In the genomic region with DNA sequence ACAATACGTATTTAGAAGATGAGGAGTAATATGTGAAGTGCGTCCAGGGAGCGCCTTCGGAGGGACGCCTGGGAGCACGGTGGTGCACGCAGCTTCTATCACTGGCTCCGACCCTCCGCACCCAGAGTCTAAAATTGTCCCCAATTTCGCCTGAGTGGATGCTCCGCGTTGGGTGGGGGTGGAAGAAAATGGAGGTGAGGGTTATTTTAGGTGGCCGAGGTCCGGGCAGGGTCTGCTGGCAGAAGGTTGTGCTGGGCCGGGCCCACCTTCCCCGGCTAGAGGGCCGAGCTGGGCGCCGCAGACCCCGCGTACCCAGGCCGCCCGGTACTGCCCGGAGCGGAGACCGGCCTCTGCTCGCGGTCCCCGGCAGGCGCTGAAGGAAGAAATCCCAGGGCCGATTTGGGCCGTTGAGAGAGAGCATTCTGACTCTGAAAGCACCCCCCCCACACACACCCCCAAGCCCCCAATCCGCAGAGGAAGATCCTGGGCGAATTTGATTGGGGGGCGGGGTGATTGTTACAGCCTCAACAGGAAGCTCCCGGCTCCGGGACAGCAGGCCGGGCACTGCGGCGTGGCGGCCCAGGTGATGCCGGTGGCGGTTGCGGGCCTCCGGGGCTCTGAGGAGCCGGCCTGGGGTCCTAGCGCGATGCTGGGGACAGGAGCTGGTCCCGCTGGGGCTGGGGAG, we compare ENCODE assay signal across 8 cellular contexts. TPM values are rescaled to one million over a fixed set of nuclear protein-coding genes. Genes with fewer than 3 reads are reported as not detected.
DNase-seq lines count a peak whose midpoint lies in the region; TF ChIP-seq lines count a peak whose summit lies in the region.

No MANE protein-coding gene starts in this region.

- H3K4me3 ChIP-seq in H7 (ENCODE audit: insufficient read depth, low read depth, low read length), result peak overlapping the region; percentile 64; the same call in 1 of the 2 replicates
- H3K4me3 ChIP-seq in SK-N-MC, result peak overlapping the region; percentile 89
- peak overlapping the region; percentile 57 to 86 (median 74) for H3K4me3 ChIP-seq in fibroblast of lung (replicated peaks in 1 of 4; ENCODE audit: control extremely low read depth in 1 of 4, insufficient read depth in 1 of 4, low read depth in 3 of 4, low read length in 4 of 4)
- peak overlapping the region; percentile 26 for H3K4me3 ChIP-seq in trophoblast cell (ENCODE audit: low read depth, low read length)

- H4K91ac ChIP-seq in trophoblast cell (ENCODE audit: low read depth, low read length), result peak overlapping the region; percentile 41

- peak overlapping the region; percentile 23 for H2BK120ac ChIP-seq in trophoblast cell (ENCODE audit: insufficient read depth, low read length, poor library complexity)

- peaks cover 35% of the 10 kb centered on the region for H3K79me1 ChIP-seq in trophoblast cell (ENCODE audit: low read length)

- peaks cover 56% of the 10 kb centered on the region; the same call in 1 of the 2 replicates for H3K27me3 ChIP-seq in H7 (ENCODE audit: control insufficient read depth, insufficient read depth, low read length)
- no peaks in the 10 kb centered on the region for H3K27me3 ChIP-seq in fibroblast of lung (ENCODE audit: control insufficient read depth, insufficient read depth, low read length)
- H3K27me3 ChIP-seq in trophoblast cell (ENCODE audit: insufficient read depth, low read length), result peaks cover 17% of the 10 kb centered on the region

- no CpG with 5 or more reads among the region's 49 CpGs for WGBS in trophoblast cell (ENCODE audit: extremely low coverage, insufficient coverage, insufficient read length)

- H3K36me3 ChIP-seq in H7 (replicated peaks; ENCODE audit: control insufficient read depth, insufficient read depth, low read length), result no peaks in the 10 kb centered on the region
- H3K36me3 ChIP-seq in SK-N-MC (ENCODE audit: insufficient read depth, low read length), result peaks cover 27% of the 10 kb centered on the region
- no peaks in the 10 kb centered on the region for H3K36me3 ChIP-seq in fibroblast of lung (ENCODE audit: control insufficient read depth, insufficient read depth, low read length)
- H3K36me3 ChIP-seq in trophoblast cell (ENCODE audit: control insufficient read depth in 1 of 2, insufficient read depth in 2 of 2, low read length in 2 of 2), result no peaks in the 10 kb centered on the region

- no peak overlapping the region for H4K12ac ChIP-seq in trophoblast cell (ENCODE audit: low read depth, low read length)

- H3K4ac ChIP-seq in trophoblast cell (ENCODE audit: low read depth, low read length), result no peak overlapping the region

- H3K14ac ChIP-seq in trophoblast cell (ENCODE audit: low read length), result peak overlapping the region; percentile 5

- H2BK5ac ChIP-seq in trophoblast cell (ENCODE audit: low read depth, low read length, poor library complexity), result no peak overlapping the region

- no peak overlapping the region for H3K23ac ChIP-seq in trophoblast cell (ENCODE audit: low read length)

- no peak for TF ChIP-seq CTCF in fibroblast of lung (conservative IDR thresholded peaks at IDR 0.05 in 1 of 2, IDR thresholded peaks at IDR 0.05 in 1 of 2; ENCODE audit: low read depth in 1 of 2, low read length in 2 of 2)
- TF ChIP-seq CTCF in GM10266 (IDR thresholded peaks at IDR 0.05; ENCODE audit: control insufficient read depth, insufficient read depth, low read depth, missing control alignments), result no peak

- peak overlapping the region; percentile 61 for H2AK5ac ChIP-seq in trophoblast cell (ENCODE audit: low read length)

- peak overlapping the region; percentile 82 for H3K18ac ChIP-seq in trophoblast cell (ENCODE audit: low read length)

- peak overlapping the region; percentile 96 for H3K4me2 ChIP-seq in fibroblast of lung (ENCODE audit: extremely low read depth, insufficient read depth, low read length)
- H3K4me2 ChIP-seq in trophoblast cell (ENCODE audit: low read length), result peak overlapping the region; percentile 82

- H3K9me3 ChIP-seq in SK-N-MC (ENCODE audit: low read depth, low read length) (no peaks in the 10 kb centered on the region), fibroblast of lung (ENCODE audit: control insufficient read depth, insufficient read depth, low read depth, low read length) (no peaks in the 10 kb centered on the region), trophoblast cell (ENCODE audit: insufficient read depth, low read depth, low read length) (peaks cover 6% of the 10 kb centered on the region)

- H2AFZ ChIP-seq in fibroblast of lung (ENCODE audit: low read length), result no peak overlapping the region
- H2AFZ ChIP-seq in trophoblast cell (ENCODE audit: insufficient read depth, low read length, poor library complexity), result peak overlapping the region; percentile 49

- peak overlapping the region; percentile 98 for H3K27ac ChIP-seq in SK-N-MC
- H3K27ac ChIP-seq in fibroblast of lung (ENCODE audit: insufficient read depth, low read length), result peak overlapping the region; percentile 95
- H3K27ac ChIP-seq in trophoblast cell (ENCODE audit: low read depth, low read length), result no peak overlapping the region

- POLR2A ChIA-PET in HEK293T (lab: Yijun Ruan, JAX), result interaction anchor here (0.9 to 2.8 kb wide), 9 partner anchors 21 to 112 kb away, joined by 3 to 13 read pairs (median 6); a partner anchor contains a TSS

- H3K4me1 ChIP-seq in fibroblast of lung (ENCODE audit: control insufficient read depth, extremely low read depth, insufficient read depth, low read length) (peaks cover 30% of the 10 kb centered on the region), trophoblast cell (ENCODE audit: control insufficient read depth in 1 of 2, insufficient read depth in 2 of 2, low read length in 2 of 2) (peaks cover 15 to 34% of the 10 kb centered on the region in 2 experiments)

- H3K9ac ChIP-seq in SK-N-MC (ENCODE audit: insufficient read length) (peak overlapping the region; percentile 99), fibroblast of lung (ENCODE audit: insufficient read depth, low read length) (peak overlapping the region; percentile 94), trophoblast cell (ENCODE audit: low read length) (no peak overlapping the region)

- no peaks in the 10 kb centered on the region for H4K20me1 ChIP-seq in fibroblast of lung (ENCODE audit: control insufficient read depth, extremely low read depth, insufficient read depth, low read length)

- H2BK12ac ChIP-seq in trophoblast cell (ENCODE audit: low read length), result peak overlapping the region; percentile 67

- peaks cover 77% of the 10 kb centered on the region for H3K79me2 ChIP-seq in fibroblast of lung (ENCODE audit: control insufficient read depth, insufficient read depth, low read length)
- peaks cover 16% of the 10 kb centered on the region for H3K79me2 ChIP-seq in trophoblast cell (ENCODE audit: control insufficient read depth, insufficient read depth, low read length, poor library complexity)

- peak overlapping the region; percentile 20 for H4K8ac ChIP-seq in trophoblast cell (ENCODE audit: low read depth, low read length)

- peak; percentile 84 for DNase-seq in H7
- no peak for DNase-seq in SK-N-MC (ENCODE audit: low read depth, low spot score)
- peak; percentile 62 to 70 for DNase-seq in fibroblast of lung (ENCODE audit: low read depth in 2 of 2)
- DNase-seq in trophoblast cell, result no peak
- no peak for DNase-seq in GM10266 (ENCODE audit: extremely low spot score)
- DNase-seq in HEK293T (ENCODE audit: extremely low spot score), result no peak
- no peak for DNase-seq in NCI-H82 treated with DMSO at 0.1 percent for 48 hours (lab: John Stamatoyannopoulos, UW; ENCODE audit: unreplicated experiment)
- DNase-seq in middle frontal gyrus (ENCODE audit: extremely low spot score, low spot score), result no peak

- CTCF ChIA-PET in HEK293T (lab: Yijun Ruan, JAX), result interaction anchor here (1.0 to 2.8 kb wide), 3 partner anchors 43 to 117 kb away, joined by 3 to 22 read pairs (median 11); no protein-coding TSS in a partner anchor

TF ChIP-seq in HEK293T, 16 proteins besides CTCF, POLR2A, EP300 and RAD21:
- TF ChIP-seq LEF1 (IDR thresholded peaks at IDR 0.05; ENCODE audit: borderline replicate concordance), result no peak
- TF ChIP-seq FOXK2 (IDR thresholded peaks at IDR 0.05), result no peak
- TF ChIP-seq CTBP1 (IDR thresholded peaks at IDR 0.05; ENCODE audit: borderline replicate concordance), result no peak
- no peak for TF ChIP-seq SP1 (IDR thresholded peaks at IDR 0.05)
- no peak for TF ChIP-seq L3MBTL2 (conservative IDR thresholded peaks at IDR 0.05)
- TF ChIP-seq FOXM1 (IDR thresholded peaks at IDR 0.05; ENCODE audit: borderline replicate concordance), result no peak
- TF ChIP-seq, protein P1, sequence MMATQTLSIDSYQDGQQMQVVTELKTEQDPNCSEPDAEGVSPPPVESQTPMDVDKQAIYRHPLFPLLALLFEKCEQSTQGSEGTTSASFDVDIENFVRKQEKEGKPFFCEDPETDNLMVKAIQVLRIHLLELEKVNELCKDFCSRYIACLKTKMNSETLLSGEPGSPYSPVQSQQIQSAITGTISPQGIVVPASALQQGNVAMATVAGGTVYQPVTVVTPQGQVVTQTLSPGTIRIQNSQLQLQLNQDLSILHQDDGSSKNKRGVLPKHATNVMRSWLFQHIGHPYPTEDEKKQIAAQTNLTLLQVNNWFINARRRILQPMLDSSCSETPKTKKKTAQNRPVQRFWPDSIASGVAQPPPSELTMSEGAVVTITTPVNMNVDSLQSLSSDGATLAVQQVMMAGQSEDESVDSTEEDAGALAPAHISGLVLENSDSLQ (IDR thresholded peaks at IDR 0.05), result no peak
- TF ChIP-seq SUZ12 (IDR thresholded peaks at IDR 0.05), result no peak
- TF ChIP-seq ZNF384 (IDR thresholded peaks at IDR 0.05), result no peak
- TF ChIP-seq ARNT (IDR thresholded peaks at IDR 0.05), result no peak

RNA-seq across cellular contexts. Expression of a gene that starts 3.1 kb away (rescaled TPM):
- 8.7 and 19.7 TPM in 2 replicates for total RNA-seq in H7 (2014; rRNA removed; shearing (Covaris generic))
- 3.9 and 7.3 TPM in 2 replicates for total RNA-seq in fibroblast of lung
- polyA plus RNA-seq in fibroblast of lung, result 1.5 and 1.8 TPM in 2 replicates
- polyA plus RNA-seq in fibroblast of lung (2012), result 6.8 and 7.2 TPM in 2 replicates
- 6.3 and 8.6 TPM in 2 replicates for polyA minus RNA-seq in fibroblast of lung (ENCODE audit: low replicate concordance)
- polyA plus RNA-seq in trophoblast cell (2013), result 2.8 and 3.1 TPM in 2 replicates

Comparison
In these comparisons a context has a peak if more than half of its experiments do, and no peak if none do; other contexts are left out.
1. DNase-seq: peak in H7 (single experiment) and fibroblast of lung (2 of 2); none in SK-N-MC (single experiment), trophoblast cell (0 of 2), GM10266 (single experiment), HEK293T (single experiment), NCI-H82 treated with DMSO at 0.1 percent for 48 hours (single experiment) and middle frontal gyrus (single experiment).
2. H3K4me3 ChIP-seq: peak in every context shown above with its lines; median percentile 89 in SK-N-MC; 74 in fibroblast of lung; 64 in H7; 26 in trophoblast cell.